ENCODE assay signal across 8 cellular contexts in genomic region chr2:171210864-171211431, GRCh38. TPM values are rescaled to one million over a fixed set of nuclear protein-coding genes. Genes with fewer than 3 reads are reported as not detected.
DNase-seq lines count a peak whose midpoint lies in the region; ATAC-seq, FAIRE-seq and TF ChIP-seq lines count a peak whose summit lies in the region.

No MANE protein-coding gene starts in this region.

- peak; percentile 92 for ATAC-seq in GM18511 (IDR thresholded peaks at IDR 0.05; ENCODE audit: unreplicated experiment)
- ATAC-seq in HG02885 (IDR thresholded peaks at IDR 0.05; ENCODE audit: poor library complexity, unreplicated experiment), result peak; percentile 73
- ATAC-seq in right cardiac atrium, result no peak
- no peak for ATAC-seq in HG03025 (IDR thresholded peaks at IDR 0.05; ENCODE audit: low FRiP score, unreplicated experiment)
- no peak for ATAC-seq in gastrocnemius medialis

- H3K27ac ChIP-seq in SJSA1, result peak overlapping the region; percentile 52
- no peak overlapping the region for H3K27ac ChIP-seq in right cardiac atrium (ENCODE audit: low read length)
- H3K27ac ChIP-seq in kidney (ENCODE audit: low read depth in 2 of 2, low read length in 2 of 2), result no peak overlapping the region
- no peak overlapping the region for H3K27ac ChIP-seq in gastrocnemius medialis

- intact Hi-C loops in right cardiac atrium (cut with DNase I) (no loop called here), kidney (cut with DNase I) (no loop called here), gastrocnemius medialis (cut with DNase I; ENCODE audit: low total_unique reads) (no loop called here)

- H3K9ac ChIP-seq in kidney (ENCODE audit: low read length in 2 of 2), result no peak overlapping the region

- H3K4me3 ChIP-seq in SJSA1 (no peak overlapping the region), fibroblast of villous mesenchyme (ENCODE audit: low read depth, low read length) (no peak overlapping the region), right cardiac atrium (ENCODE audit: low read length) (no peak overlapping the region), kidney (ENCODE audit: low read length in 2 of 2) (no peak overlapping the region), gastrocnemius medialis (no peak overlapping the region)

- FAIRE-seq in kidney (lab: Jason Lieb, UNC), result no peak

- no peak for TF ChIP-seq POLR2A in gastrocnemius medialis (IDR thresholded peaks at IDR 0.05)

- H3K36me3 ChIP-seq in SJSA1 (no peaks in the 10 kb centered on the region), kidney (ENCODE audit: control insufficient read depth in 1 of 2, insufficient read depth in 2 of 2, low read length in 2 of 2) (no peaks in the 10 kb centered on the region), gastrocnemius medialis (no peaks in the 10 kb centered on the region)

- H3K27me3 ChIP-seq in SJSA1 (replicated peaks) (no peaks in the 10 kb centered on the region), right cardiac atrium (ENCODE audit: control insufficient read depth, insufficient read depth) (no peaks in the 10 kb centered on the region), gastrocnemius medialis (no peaks in the 10 kb centered on the region)

- peak in 1 of 2 experiments; percentile 66 for DNase-seq in SJSA1 (ENCODE audit: low read depth in 1 of 2, low spot score in 2 of 2)
- peak; percentile 50 for DNase-seq in fibroblast of villous mesenchyme (ENCODE audit: low read depth)
- no peak for DNase-seq in right cardiac atrium
- DNase-seq in kidney, result no peak
- no peak for DNase-seq in gastrocnemius medialis

- H3K9me3 ChIP-seq in SJSA1 (replicated peaks) (no peaks in the 10 kb centered on the region), right cardiac atrium (ENCODE audit: control insufficient read depth, low read length) (no peaks in the 10 kb centered on the region), kidney (ENCODE audit: control insufficient read depth in 1 of 2, low read length in 2 of 2) (peaks cover 0 to 3% of the 10 kb centered on the region in 2 donors), gastrocnemius medialis (no peaks in the 10 kb centered on the region)

- TF ChIP-seq CTCF in fibroblast of villous mesenchyme (IDR thresholded peaks at IDR 0.05; ENCODE audit: insufficient read depth, low read depth, low read length) (no peak), kidney (IDR thresholded peaks at IDR 0.05; ENCODE audit: borderline replicate concordance, extremely low read depth, insufficient read depth) (no peak), gastrocnemius medialis (IDR thresholded peaks at IDR 0.05 in 4 of 5, conservative IDR thresholded peaks at IDR 0.05 in 1 of 5) (no peak)

- 69% methylated on average over 8 of the region's 8 CpGs for WGBS in right cardiac atrium

- H3K4me1 ChIP-seq in SJSA1 (replicated peaks) (peaks cover 18% of the 10 kb centered on the region), right cardiac atrium (ENCODE audit: control insufficient read depth, insufficient read depth, low read length) (no peaks in the 10 kb centered on the region), kidney (ENCODE audit: control insufficient read depth in 1 of 2, insufficient read depth in 1 of 2, low read depth in 1 of 2, low read length in 2 of 2) (no peaks in the 10 kb centered on the region), gastrocnemius medialis (no peaks in the 10 kb centered on the region)

- in situ Hi-C loops in gastrocnemius medialis (cut with MboI; ENCODE audit: low sequenced_read_pairs in 4 of 4), result no loop called here

RNA-seq across cellular contexts. Expression of gene TLK1, which starts 50.3 kb away (rescaled TPM):
- 11.5 and 20.4 TPM in 2 replicates for total RNA-seq in SJSA1 (2014; rRNA removed; shearing (Covaris generic))
- total RNA-seq in fibroblast of villous mesenchyme (13.2 and 17.3 TPM in 2 replicates), right cardiac atrium (10 to 100 TPM; 32.6 to 35.3 (median 33.2) TPM), kidney (80.3 TPM), gastrocnemius medialis (10 to 100 TPM in 2 of 4 donors, 1 to 10 TPM in 2; 7.7 to 14.2 (median 10.0) TPM)
- polyA plus RNA-seq in right cardiac atrium (7.3 TPM), kidney (ENCODE audit: insufficient read depth, low read depth, low replicate concordance) (12.3 TPM)

Comparison
In these comparisons a context has a peak if more than half of its experiments do, and no peak if none do; other contexts are left out.
1. ATAC-seq: peak in GM18511 (single experiment) and HG02885 (single experiment); none in right cardiac atrium (0 of 2), HG03025 (single experiment) and gastrocnemius medialis (0 of 2).